19 cellular contexts compared by ENCODE assay signal in the genomic region with DNA sequence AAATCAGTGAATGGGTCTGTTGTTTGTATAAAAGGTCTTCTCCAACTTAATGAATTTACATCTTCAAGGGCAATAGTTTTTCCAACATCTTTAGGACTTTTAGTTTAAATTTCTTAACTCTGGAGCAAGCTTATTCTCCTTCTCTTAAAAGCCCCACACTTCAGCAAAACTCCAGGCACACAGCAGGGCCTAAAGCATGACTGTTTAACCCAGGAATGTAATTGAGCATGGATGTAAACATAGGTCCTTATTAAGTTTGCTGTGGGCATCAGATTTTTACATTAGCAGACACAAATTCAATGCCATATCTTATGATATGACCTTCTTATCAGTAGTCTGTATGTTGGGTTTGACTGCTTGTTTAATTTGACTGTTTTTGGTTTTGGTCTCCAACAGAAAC.
DNase-seq lines count a peak whose midpoint lies in the region; ATAC-seq and TF ChIP-seq lines count a peak whose summit lies in the region.
"Had no signal": no experiment of that assay in that cellular context is flagged by ENCODE, and none has a peak within 500 bp of the region (broad histone marks: within the 10 kb centered on the region; RNA-seq: fewer than 3 reads in every experiment).

No MANE protein-coding gene starts in this region.

- H3K4me3 ChIP-seq in IMR-90 (ENCODE audit: insufficient read depth, low read depth, low read length) (no peak overlapping the region), choroid plexus epithelial cell (ENCODE audit: low read depth, low read length) (no peak overlapping the region), subcutaneous abdominal adipose tissue (ENCODE audit: low read depth in 1 of 5, low read length in 5 of 5) (no peak overlapping the region), ovary (no peak overlapping the region)
- H3K4me3 ChIP-seq: A549, GM23248 had no signal

- no peak for TF ChIP-seq RAD21 in IMR-90 (IDR thresholded peaks at IDR 0.05; ENCODE audit: low read length)

- H3K23ac ChIP-seq in IMR-90 (ENCODE audit: low read depth, low read length): no peak overlapping the region

- peak overlapping the region; percentile 5; the same call in 1 of the 2 replicates for H3K18ac ChIP-seq in IMR-90 (ENCODE audit: low read depth, low read length)

- no peak overlapping the region for H4K5ac ChIP-seq in IMR-90 (ENCODE audit: low read depth, low read length)

- POLR2A ChIA-PET in IMR-90 (lab: Charles Lee; ENCODE audit: unreplicated experiment): no interaction called here

- no peak overlapping the region for H2BK15ac ChIP-seq in IMR-90 (ENCODE audit: low read depth, low read length)

- no TSS peak for BruUV-seq in IMR-90 (replicated peaks; lab: Mats Ljungman, UMichigan)

- ATAC-seq in IMR-90 (ENCODE audit: low read depth) (peak; percentile 89), HG02759 (IDR thresholded peaks at IDR 0.05; ENCODE audit: unreplicated experiment) (no peak)
- ATAC-seq: A549 had no signal

- no peak overlapping the region for H3K4ac ChIP-seq in IMR-90 (ENCODE audit: low read depth, low read length)

- H3K36me3 ChIP-seq in IMR-90 (ENCODE audit: control insufficient read depth, insufficient read depth, low read length) (peaks cover 28% of the 10 kb centered on the region), subcutaneous abdominal adipose tissue (ENCODE audit: control insufficient read depth in 5 of 5, insufficient read depth in 5 of 5, low read length in 5 of 5) (peaks cover 25 to 63% (median 34%) of the 10 kb centered on the region in 5 donors), ovary (no peaks in the 10 kb centered on the region)

- peaks cover 41% of the 10 kb centered on the region for H3K36me3 Mint-ChIP-seq in osteocyte (ENCODE audit: unreplicated experiment)

- no peak overlapping the region for H3K56ac ChIP-seq in IMR-90 (ENCODE audit: extremely low read depth, insufficient read depth, low read length)

- H3K4me2 ChIP-seq in IMR-90 (ENCODE audit: low read depth, low read length): peak overlapping the region; percentile 7; the same call in 1 of the 2 replicates
- H3K4me2 ChIP-seq: A549 had no signal

- in situ Hi-C loops in IMR-90 (cut with MboI; ENCODE audit: low sequenced_read_pairs): no loop called here

- no peak overlapping the region for H3K4me3 Mint-ChIP-seq in osteocyte (ENCODE audit: unreplicated experiment)
- H3K4me3 Mint-ChIP-seq: CD4-positive, alpha-beta memory T cell had no signal

- H4K20me1 ChIP-seq in IMR-90 (ENCODE audit: insufficient read depth, low read length): peaks cover 21% of the 10 kb centered on the region; the same call in 1 of the 2 replicates

- H3K14ac ChIP-seq in IMR-90 (replicated peaks; ENCODE audit: low read depth, low read length): 0 out of 2 replicates have a peak overlapping the region, but pooled peaks have one; percentile 42

- H3K9ac ChIP-seq in IMR-90 (ENCODE audit: low read depth, low read length) (no peak overlapping the region), subcutaneous abdominal adipose tissue (ENCODE audit: low read length in 5 of 5) (peak overlapping the region in 1 of 5 donors; percentile 40)
- H3K9ac ChIP-seq: GM23248 had no signal

- H3K27ac Mint-ChIP-seq in osteocyte (ENCODE audit: unreplicated experiment): no peak overlapping the region
- H3K27ac Mint-ChIP-seq: CD4-positive, alpha-beta memory T cell had no signal

- H2AFZ ChIP-seq in IMR-90 (replicated peaks; ENCODE audit: low read length, poor library complexity): no peak overlapping the region
- H2AFZ ChIP-seq: GM23248 had no signal

- no peaks in the 10 kb centered on the region for H3K9me3 Mint-ChIP-seq in osteocyte (ENCODE audit: unreplicated experiment)

- no peaks in the 10 kb centered on the region for H3K27me3 Mint-ChIP-seq in osteocyte (ENCODE audit: unreplicated experiment)

- no peak for TF ChIP-seq CTCF in IMR-90 (conservative IDR thresholded peaks at IDR 0.05; ENCODE audit: low read depth, low read length)
- no peak for TF ChIP-seq CTCF in choroid plexus epithelial cell (conservative IDR thresholded peaks at IDR 0.05; ENCODE audit: low read depth, low read length)
- TF ChIP-seq CTCF in osteocyte (IDR thresholded peaks at IDR 0.05): no peak
- TF ChIP-seq CTCF in ovary (IDR thresholded peaks at IDR 0.05): no peak

- intact Hi-C loops in IMR-90 (cut with micrococcal nuclease): no loop called here
- intact Hi-C loops in ovary (cut with DNase I): no loop called here

- no peak for TF ChIP-seq EP300 in ovary (IDR thresholded peaks at IDR 0.05)

- H4K8ac ChIP-seq in IMR-90 (ENCODE audit: low read depth in 2 of 2, low read length in 2 of 2): no peak overlapping the region

- no peak overlapping the region for H2AK5ac ChIP-seq in IMR-90 (ENCODE audit: low read depth, low read length)

- TF ChIP-seq POLR2A in IMR-90 (IDR thresholded peaks at IDR 0.05; ENCODE audit: low read depth, low read length) (no peak), ovary (IDR thresholded peaks at IDR 0.05) (no peak)

- H4K91ac ChIP-seq in IMR-90 (ENCODE audit: insufficient read depth, low read depth, low read length): no peak overlapping the region

- peaks cover 14% of the 10 kb centered on the region for H3K9me1 ChIP-seq in IMR-90 (ENCODE audit: insufficient read depth, low read length)

- H3K4me1 Mint-ChIP-seq in osteocyte (ENCODE audit: unreplicated experiment): peaks cover 55% of the 10 kb centered on the region

- no peaks in the 10 kb centered on the region for H3K27me3 ChIP-seq in IMR-90 (ENCODE audit: control insufficient read depth, insufficient read depth, low read length)
- no peaks in the 10 kb centered on the region for H3K27me3 ChIP-seq in subcutaneous abdominal adipose tissue (ENCODE audit: control insufficient read depth in 5 of 5, insufficient read depth in 4 of 5, low read length in 5 of 5)
- no peaks in the 10 kb centered on the region for H3K27me3 ChIP-seq in ovary

- H3K4me1 ChIP-seq in IMR-90 (ENCODE audit: control insufficient read depth, insufficient read depth, low read length) (peaks cover 6% of the 10 kb centered on the region), subcutaneous abdominal adipose tissue (ENCODE audit: control insufficient read depth in 5 of 5, insufficient read depth in 5 of 5, low read length in 5 of 5) (peaks cover 9 to 19% (median 13%) of the 10 kb centered on the region in 5 donors), ovary (ENCODE audit: insufficient read depth) (no peaks in the 10 kb centered on the region)
- H3K4me1 ChIP-seq: A549 had no signal

- CTCF ChIA-PET in IMR-90 (lab: Yijun Ruan, JAX): interaction anchor here (0.6 to 0.7 kb wide), 2 partner anchors 10 to 350 kb away, joined by 3 read pairs; no protein-coding TSS in a partner anchor

- H2BK20ac ChIP-seq in IMR-90 (ENCODE audit: low read depth, low read length): no peak overlapping the region

- DNase-seq in AG08396 (ENCODE audit: low spot score) (peak; percentile 31), IMR-90 (peak; percentile 64), choroid plexus epithelial cell (ENCODE audit: low read depth) (peak; percentile 39), osteocyte (ENCODE audit: extremely low spot score, unreplicated experiment) (no peak), ovary (no peak)
- DNase-seq: 8988T; ACHN; C1 segment of cervical spinal cord; Calu3; CD4-positive, alpha-beta memory T cell; COR-L47; DMS53; DMS79 treated with DMSO at 0.1 percent for 48 hours; GM23248; H7; HCEC 1CT had no signal

- H2AK9ac ChIP-seq in IMR-90 (replicated peaks; ENCODE audit: low read depth, low read length, poor library complexity): no peak overlapping the region

- H2BK120ac ChIP-seq in IMR-90 (ENCODE audit: low read depth, low read length): no peak overlapping the region

- H2BK5ac ChIP-seq in IMR-90 (ENCODE audit: low read depth, low read length, poor library complexity, severe bottlenecking): no peak overlapping the region

- dilution Hi-C loops in IMR-90 (cut with HindIII; ENCODE audit: low sequenced_read_pairs, unreplicated experiment): no loop called here

- H3K9me3 ChIP-seq in IMR-90 (ENCODE audit: control insufficient read depth, insufficient read depth, low read length) (no peaks in the 10 kb centered on the region), subcutaneous abdominal adipose tissue (ENCODE audit: control insufficient read depth in 5 of 5, low read length in 5 of 5) (no peaks in the 10 kb centered on the region), ovary (no peaks in the 10 kb centered on the region)
- H3K9me3 ChIP-seq: A549 had no signal

- H3K27ac ChIP-seq in IMR-90 (ENCODE audit: insufficient read depth, low read length) (peak overlapping the region; percentile 40; the same call in 1 of the 2 replicates), subcutaneous abdominal adipose tissue (ENCODE audit: low read depth, low read length) (peak overlapping the region; percentile 87), ovary (no peak overlapping the region)
- H3K27ac ChIP-seq: A549, GM23248 had no signal

- H3K79me1 ChIP-seq in IMR-90 (ENCODE audit: low read depth in 1 of 2, low read length in 2 of 2): peaks cover 16 to 38% of the 10 kb centered on the region in 2 experiments

TF ChIP-seq in IMR-90, 13 proteins besides CTCF, POLR2A, EP300 and RAD21:
- TF ChIP-seq MAFK (IDR thresholded peaks at IDR 0.05; ENCODE audit: low read depth, low read length): peak; percentile 44; the same call in 1 of the 2 replicates
- no peak for TF ChIP-seq RFX5 (IDR thresholded peaks at IDR 0.05; ENCODE audit: low read depth, low read length)
- TF ChIP-seq MXI1 (IDR thresholded peaks at IDR 0.05; ENCODE audit: borderline replicate concordance, low read depth, low read length): no peak
- no peak for TF ChIP-seq SMC3 (IDR thresholded peaks at IDR 0.05; ENCODE audit: low read depth, low read length)

Comparison
In these comparisons a context has a peak if more than half of its experiments do, and no peak if none do; other contexts are left out.
1. DNase-seq: peak in AG08396 (single experiment), IMR-90 (single experiment) and choroid plexus epithelial cell (single experiment); none in osteocyte (single experiment) and ovary (0 of 5).
2. H3K27ac ChIP-seq: peak in IMR-90 (single experiment) and subcutaneous abdominal adipose tissue (single experiment); none in ovary (0 of 2).